18 cellular contexts compared by ENCODE assay signal in the genomic region with DNA sequence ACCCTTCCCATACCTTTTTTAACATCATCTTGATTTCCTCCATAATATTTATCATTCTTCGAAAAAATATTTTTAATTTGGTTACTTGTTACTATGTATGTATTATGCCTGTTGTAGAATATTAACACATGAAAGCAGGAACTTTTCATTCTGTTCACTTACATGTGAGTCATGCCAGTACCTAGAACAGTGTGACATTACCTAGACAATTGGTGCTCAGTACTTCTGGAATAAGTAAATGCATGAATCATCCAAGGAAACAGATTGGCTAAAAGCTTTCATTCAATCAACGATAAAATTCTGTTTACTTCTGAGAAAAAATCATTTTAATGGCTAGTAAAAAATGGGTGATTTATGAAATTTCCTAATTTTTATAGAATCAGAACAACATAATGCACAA.
A peak's percentile ranks its signal among the peaks of the same experiment; 100 is the strongest.
DNase-seq lines count a peak whose midpoint lies in the region; ATAC-seq and TF ChIP-seq lines count a peak whose summit lies in the region.
"Had no signal": no experiment of that assay in that cellular context is flagged by ENCODE, and none has a peak within 500 bp of the region (broad histone marks: within the 10 kb centered on the region; RNA-seq: fewer than 3 reads in every experiment).

No MANE protein-coding gene starts in this region.

- H3K27ac ChIP-seq in mammary epithelial cell (ENCODE audit: insufficient read depth, low read depth, low read length) (no peak overlapping the region), hepatocyte (peak overlapping the region; percentile 2)
- H3K27ac ChIP-seq: KMS-11 had no signal

- WGBS in mammary epithelial cell (ENCODE audit: low coverage, missing lambda C conversion rate) = 61% methylated on average over 2 of the region's 2 CpGs
- WGBS in hepatocyte (ENCODE audit: low lambda C conversion rate, missing lambda C conversion rate) = 82% methylated on average over 2 of the region's 2 CpGs

- H3K36me3 ChIP-seq in mammary epithelial cell (ENCODE audit: insufficient read depth, low read length) (no peaks in the 10 kb centered on the region), hepatocyte (replicated peaks; ENCODE audit: insufficient read depth, low read depth) (no peaks in the 10 kb centered on the region)

- TF ChIP-seq CTCF in mammary epithelial cell (conservative IDR thresholded peaks at IDR 0.05 in 1 of 2, IDR thresholded peaks at IDR 0.05 in 1 of 2; ENCODE audit: extremely low read depth in 1 of 2, insufficient read depth in 1 of 2, low read depth in 1 of 2, low read length in 2 of 2) = no peak
- no peak for TF ChIP-seq CTCF in hepatocyte (IDR thresholded peaks at IDR 0.05; ENCODE audit: poor library complexity)

- H3K9me2 ChIP-seq in hepatocyte (replicated peaks; ENCODE audit: insufficient read depth) = no peaks in the 10 kb centered on the region

- intact Hi-C loops in mammary epithelial cell (cut with micrococcal nuclease) = no loop called here

- H3K4me2 ChIP-seq in mammary epithelial cell (ENCODE audit: insufficient read depth, low read depth, low read length) = no peak overlapping the region
- no peak overlapping the region for H3K4me2 ChIP-seq in hepatocyte
- H3K4me2 ChIP-seq: KMS-11 had no signal

- no peaks in the 10 kb centered on the region for H4K20me1 ChIP-seq in mammary epithelial cell (ENCODE audit: insufficient read depth, low read length)
- no peaks in the 10 kb centered on the region for H4K20me1 ChIP-seq in hepatocyte (ENCODE audit: insufficient read depth, poor library complexity, severe bottlenecking)

- dilution Hi-C loops in mammary epithelial cell (cut with HindIII; ENCODE audit: low sequenced_read_pairs) = no loop called here

- H3K4me1 ChIP-seq in mammary epithelial cell (ENCODE audit: insufficient read depth, low read length) (no peaks in the 10 kb centered on the region), hepatocyte (ENCODE audit: insufficient read depth) (no peaks in the 10 kb centered on the region)

- in situ Hi-C loops in mammary epithelial cell (cut with MboI; ENCODE audit: low sequenced_read_pairs in 2 of 2) = no loop called here

- H3K4me3 ChIP-seq in mammary epithelial cell (replicated peaks in 1 of 3; ENCODE audit: insufficient read depth in 1 of 3, low read depth in 2 of 3, low read length in 3 of 3) = no peak overlapping the region
- H3K4me3 ChIP-seq in hepatocyte = no peak overlapping the region

- CTCF ChIA-PET in mammary epithelial cell (lab: Charles Lee; ENCODE audit: low non-redundant PET) = interaction anchor here (0.7 kb wide), 1 partner anchor 1055 kb away, joined by 4 read pairs; the partner anchor contains the start of gene PPA2

- H3K9ac ChIP-seq in mammary epithelial cell (ENCODE audit: insufficient read depth, low read length) = no peak overlapping the region
- H3K9ac ChIP-seq: KMS-11 had no signal

- H2AFZ ChIP-seq in mammary epithelial cell (ENCODE audit: low read depth, low read length) (no peak overlapping the region), hepatocyte (no peak overlapping the region)

- H3K9me3 ChIP-seq in mammary epithelial cell (replicated peaks; ENCODE audit: insufficient read depth, low read length) (no peaks in the 10 kb centered on the region), hepatocyte (ENCODE audit: low read depth) (no peaks in the 10 kb centered on the region)

- DNase-seq in COLO829 (ENCODE audit: low spot score) (peak; percentile 60), HT1080 (ENCODE audit: low read depth) (peak; percentile 10), mammary epithelial cell (peak; percentile 69), hepatocyte (ENCODE audit: low spot score) (peak; percentile 14), Ammon's horn (ENCODE audit: low spot score) (no peak), nucleus accumbens (lab: John Stamatoyannopoulos, UW) (no peak), anterior cingulate cortex (lab: John Stamatoyannopoulos, UW) (no peak)
- DNase-seq: 8988T; CD8-positive, alpha-beta T cell; GF-D8; GOT3; NCI-H1105 treated with DMSO at 0.1 percent for 48 hours; NCI-H187; NCI-H69; OCI-M1; RPMI8226 had no signal

- no peaks in the 10 kb centered on the region for H3K27me3 ChIP-seq in mammary epithelial cell (ENCODE audit: insufficient read depth, low read length)
- no peaks in the 10 kb centered on the region for H3K27me3 ChIP-seq in hepatocyte

- H3K79me2 ChIP-seq in mammary epithelial cell (ENCODE audit: insufficient read depth, low read length) (no peaks in the 10 kb centered on the region), hepatocyte (no peaks in the 10 kb centered on the region)

- no peak for ATAC-seq in HG03280 (IDR thresholded peaks at IDR 0.05; ENCODE audit: unreplicated experiment)
- ATAC-seq: CD8-positive, alpha-beta T cell had no signal

- no TSS peak for BruUV-seq in mammary epithelial cell (replicated peaks; lab: Mats Ljungman, UMichigan)

Comparison
In these comparisons a context has a peak if more than half of its experiments do, and no peak if none do; other contexts are left out.
1. DNase-seq: peak in COLO829 (single experiment), HT1080 (single experiment), mammary epithelial cell (single experiment) and hepatocyte (single experiment); none in Ammon's horn (single experiment), nucleus accumbens (0 of 56) and anterior cingulate cortex (0 of 58).